8 cellular contexts compared by ENCODE assay signal in the genomic region with DNA sequence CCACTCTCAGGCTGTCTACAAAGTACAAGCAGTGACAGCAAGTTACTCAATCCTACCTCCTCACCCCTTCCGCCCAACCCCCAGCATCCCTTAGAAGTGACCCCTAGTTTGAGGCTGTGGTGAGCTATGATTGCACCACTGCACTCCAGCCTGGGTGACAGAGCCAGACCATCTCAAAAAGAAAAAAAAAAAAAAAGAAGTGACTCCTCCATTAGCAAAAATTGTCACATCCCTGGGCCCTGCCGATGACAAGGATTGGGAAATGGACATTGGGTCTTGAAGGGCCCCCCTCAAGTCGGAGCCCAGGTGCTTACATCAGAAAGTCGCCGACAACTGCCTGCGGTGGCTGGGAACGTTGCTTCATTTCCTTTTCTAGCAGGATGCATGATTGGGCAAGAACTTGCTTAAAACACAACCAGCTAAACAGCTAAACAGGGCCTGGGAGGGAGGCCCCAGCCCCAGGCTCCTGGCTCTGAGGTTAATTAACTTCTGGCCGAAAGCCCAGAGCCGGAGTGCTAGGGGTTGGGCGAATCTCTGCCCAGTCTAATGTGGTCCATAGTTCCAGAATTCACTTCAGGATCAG. TPM values are rescaled to one million over a fixed set of nuclear protein-coding genes. Genes with fewer than 3 reads are reported as not detected.
DNase-seq lines count a peak whose midpoint lies in the region; ATAC-seq, FAIRE-seq and TF ChIP-seq lines count a peak whose summit lies in the region.
"Had no signal": no experiment of that assay in that cellular context is flagged by ENCODE, and none has a peak within 500 bp of the region (broad histone marks: within the 10 kb centered on the region; RNA-seq: fewer than 3 reads in every experiment).

No MANE protein-coding gene starts in this region.

- DNase-seq in GM04504 (ENCODE audit: low read depth) (peak; percentile 95), HT1080 (ENCODE audit: low read depth) (peak; percentile 76), SHP77 treated with DMSO at 0.1 percent for 48 hours (lab: John Stamatoyannopoulos, UW) (peak; percentile 5), bronchial epithelial cell (ENCODE audit: low read depth) (peak; percentile 93), left lung (peak; percentile 85 to 93), stomach (peak; percentile 85), NCI-H146 treated with DMSO at 0.1 percent for 48 hours (lab: John Stamatoyannopoulos, UW; ENCODE audit: unreplicated experiment) (no peak)

- no peak for FAIRE-seq in bronchial epithelial cell (lab: Jason Lieb, UNC)

- ATAC-seq in left lung, result peak; percentile 85

- H3K36me3 ChIP-seq in bronchial epithelial cell (ENCODE audit: control insufficient read depth, insufficient read depth, low read length) (no peaks in the 10 kb centered on the region), left lung (peaks cover 0 to 45% of the 10 kb centered on the region in 2 donors), stomach (peaks cover 19 to 45% (median 43%) of the 10 kb centered on the region in 4 donors)
- H3K36me3 ChIP-seq: cardiac muscle cell had no signal

- no peak for TF ChIP-seq POLR2A in stomach (IDR thresholded peaks at IDR 0.05)

- no peaks in the 10 kb centered on the region for H3K9me3 ChIP-seq in left lung
- H3K9me3 ChIP-seq in stomach, result no peaks in the 10 kb centered on the region

- no peaks in the 10 kb centered on the region for H3K27me3 ChIP-seq in bronchial epithelial cell (ENCODE audit: control insufficient read depth, insufficient read depth, low read length)
- H3K27me3 ChIP-seq in left lung, result no peaks in the 10 kb centered on the region
- H3K27me3 ChIP-seq in stomach, result no peaks in the 10 kb centered on the region
- H3K27me3 ChIP-seq: cardiac muscle cell had no signal

- H3K4me3 ChIP-seq in bronchial epithelial cell (ENCODE audit: low read depth, low read length) (no peak overlapping the region), left lung (peak overlapping the region in 1 of 2 donors; percentile 7), stomach (peak overlapping the region in 1 of 4 donors; percentile 11)
- H3K4me3 ChIP-seq: cardiac muscle cell had no signal

- 5 to 13% (median 10%) methylated on average over 10 of the region's 10 CpGs for WGBS in stomach, 5 donors

- TF ChIP-seq CTCF in bronchial epithelial cell (IDR thresholded peaks at IDR 0.05; ENCODE audit: insufficient read depth, low read length, severe bottlenecking) (no peak), left lung (IDR thresholded peaks at IDR 0.05) (no peak), stomach (IDR thresholded peaks at IDR 0.05) (peak in 1 of 7 experiments; percentile 13)

- H3K4me1 ChIP-seq in left lung, result peaks cover 26 to 71% of the 10 kb centered on the region in 2 donors
- H3K4me1 ChIP-seq in stomach, result peaks cover 22 to 61% (median 36%) of the 10 kb centered on the region in 4 donors

- H3K27ac ChIP-seq in left lung (peak overlapping the region; percentile 76 to 94), stomach (peak overlapping the region; percentile 73 to 90 (median 85))
- H3K27ac ChIP-seq: cardiac muscle cell had no signal

- intact Hi-C loops in left lung (cut with DNase I) (no loop called here), stomach (cut with DNase I; ENCODE audit: low total_unique reads) (no loop called here)

- no peak for TF ChIP-seq EP300 in stomach (IDR thresholded peaks at IDR 0.05)

RNA-seq across cellular contexts. Expression of a gene that starts 15.3 kb away (rescaled TPM):
- total RNA-seq in HT1080 (2014; rRNA removed; shearing (Covaris generic)), result not detected in 2 replicates
- polyA plus RNA-seq in HT1080 (2015; cell fraction: cytosol; rRNA removed), result 0.11 and 0.14 TPM in 2 replicates
- polyA plus RNA-seq in HT1080 (2015; cell fraction: nucleus; rRNA removed), result 0.20 and 0.22 TPM in 2 replicates
- total RNA-seq in bronchial epithelial cell (37.4 and 88.3 TPM in 2 replicates), left lung (10 to 100 TPM; 65.4 to 71.6 TPM), stomach (10 to 100 TPM; 11.6 to 63.3 (median 16.3) TPM)
- polyA plus RNA-seq in stomach, result 10 to 100 TPM; 14.1 to 25.7 (median 21.7) TPM

RNA-seq across cellular contexts. Expression of a gene that starts 21.9 kb away (rescaled TPM):
- 2.2 and 2.3 TPM in 2 replicates for total RNA-seq in HT1080 (2014; rRNA removed; shearing (Covaris generic))
- 18.4 and 23.9 TPM in 2 replicates for polyA plus RNA-seq in HT1080 (2015; cell fraction: cytosol; rRNA removed)
- 10.3 and 15.5 TPM in 2 replicates for polyA plus RNA-seq in HT1080 (2015; cell fraction: nucleus; rRNA removed)
- total RNA-seq in bronchial epithelial cell, result 70.6 and 116 TPM in 2 replicates
- total RNA-seq in left lung, result 10 to 100 TPM; 71.4 to 88.0 TPM
- total RNA-seq in stomach, result 100 to 1,000 TPM in 2 of 5 donors, 10 to 100 TPM in 2, 1 to 10 TPM in 1; 5.8 to 117 (median 69.3) TPM
- polyA plus RNA-seq in stomach, result 100 to 1,000 TPM in 1 of 3 donors, 10 to 100 TPM in 2; 58.2 to 169 (median 61.7) TPM

RNA-seq across cellular contexts. Expression of a gene that starts 22.1 kb away (rescaled TPM):
- 0.23 TPM in 1 of 2 replicates, not detected in the other for total RNA-seq in HT1080 (2014; rRNA removed; shearing (Covaris generic))
- polyA plus RNA-seq in HT1080 (2015; cell fraction: cytosol; rRNA removed), result 1.9 and 2.3 TPM in 2 replicates
- 8.1 and 8.5 TPM in 2 replicates for polyA plus RNA-seq in HT1080 (2015; cell fraction: nucleus; rRNA removed)
- total RNA-seq in bronchial epithelial cell (7.9 and 11.1 TPM in 2 replicates), left lung (10 to 100 TPM; 29.9 to 32.8 TPM), stomach (10 to 100 TPM in 4 of 5 donors, 1 to 10 TPM in 1; 2.9 to 91.2 (median 20.3) TPM)
- polyA plus RNA-seq in stomach, result 10 to 100 TPM; 40.5 to 96.3 (median 70.0) TPM

RNA-seq across cellular contexts. Expression of a gene that starts 28.2 kb away (rescaled TPM):
- not detected in 2 replicates for total RNA-seq in HT1080 (2014; rRNA removed; shearing (Covaris generic))
- not detected in 2 replicates for polyA plus RNA-seq in HT1080 (2015; cell fraction: cytosol; rRNA removed)
- polyA plus RNA-seq in HT1080 (2015; cell fraction: nucleus; rRNA removed), result not detected in 2 replicates
- total RNA-seq in bronchial epithelial cell (not detected in 2 replicates), left lung (not detected), stomach (not detected)
- not detected for polyA plus RNA-seq in stomach
- total RNA-seq: cardiac muscle cell had no signal
- polyA plus RNA-seq: cardiac muscle cell had no signal

RNA-seq across cellular contexts. Expression of a gene that starts 31.1 kb away (rescaled TPM):
- total RNA-seq in HT1080 (2014; rRNA removed; shearing (Covaris generic)), result 0.27 and 1.4 TPM in 2 replicates
- 5.8 and 9.4 TPM in 2 replicates for polyA plus RNA-seq in HT1080 (2015; cell fraction: cytosol; rRNA removed)
- polyA plus RNA-seq in HT1080 (2015; cell fraction: nucleus; rRNA removed), result 5.1 and 7.3 TPM in 2 replicates
- total RNA-seq in bronchial epithelial cell, result 1.8 and 6.0 TPM in 2 replicates
- total RNA-seq in left lung, result 10 to 100 TPM; 31.0 to 36.3 TPM
- 100 to 1,000 TPM in 1 of 5 donors, 10 to 100 TPM in 1, 1 to 10 TPM in 3; 6.1 to 364 (median 9.9) TPM for total RNA-seq in stomach
- polyA plus RNA-seq in stomach, result 10 to 100 TPM in 1 of 3 donors, 1 to 10 TPM in 2; 6.4 to 15.2 (median 9.8) TPM

Comparison
In these comparisons a context has a peak if more than half of its experiments do, and no peak if none do; other contexts are left out.
1. RNA of a gene that starts 15.3 kb away (total RNA-seq): 65.4 to 71.6 TPM in left lung, 37.4 to 88.3 TPM in bronchial epithelial cell and 11.6 to 63.3 TPM in stomach; not detected in HT1080; every median in the first group is over 10 times any median in the second.